Comparison of ENCODE assay signal across 8 cellular contexts in the genomic region with DNA sequence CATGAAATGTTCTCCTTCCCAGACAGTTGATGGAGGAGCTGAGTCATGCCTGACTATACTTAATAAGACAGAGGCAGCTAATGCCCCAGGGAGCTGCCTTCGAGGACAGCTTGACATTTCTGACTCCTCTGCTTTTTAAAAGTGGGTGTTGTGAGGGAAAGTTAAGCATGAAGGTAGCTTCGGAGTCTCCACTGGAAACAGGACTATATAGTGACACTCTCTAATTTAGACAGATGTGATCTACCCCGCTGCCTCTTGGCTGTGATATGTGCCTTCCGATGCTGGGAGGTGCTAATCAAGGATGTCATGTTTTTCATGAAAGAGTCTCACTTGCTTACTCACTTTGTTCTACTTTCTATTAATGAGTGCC.
DNase-seq lines count a peak whose midpoint lies in the region; ATAC-seq, FAIRE-seq and TF ChIP-seq lines count a peak whose summit lies in the region.

No MANE protein-coding gene starts in this region.

- peak; percentile 5 for FAIRE-seq in astrocyte (lab: Jason Lieb, UNC)

- peaks cover 27% of the 10 kb centered on the region for H3K4me1 Mint-ChIP-seq in astrocyte (ENCODE audit: low read depth, unreplicated experiment)

- H3K14ac ChIP-seq in neuronal stem cell (ENCODE audit: low read length) = no peak overlapping the region

- H3K36me3 ChIP-seq in MG63 (peaks cover 4% of the 10 kb centered on the region), astrocyte (ENCODE audit: insufficient read depth, low read length) (no peaks in the 10 kb centered on the region), neuronal stem cell (replicated peaks in 1 of 2; ENCODE audit: control insufficient read depth in 2 of 2, insufficient read depth in 2 of 2, low read length in 2 of 2) (no peaks in the 10 kb centered on the region), WERI-Rb-1 (no peaks in the 10 kb centered on the region)

- no peak overlapping the region for H4K8ac ChIP-seq in neuronal stem cell (ENCODE audit: low read depth, low read length)

- H2AFZ ChIP-seq in astrocyte (ENCODE audit: low read depth, low read length) (no peak overlapping the region), neuronal stem cell (ENCODE audit: low read length) (peak overlapping the region; percentile 8)

- TF ChIP-seq CTCF in astrocyte (IDR thresholded peaks at IDR 0.05; ENCODE audit: insufficient read depth, low read depth, low read length) = no peak
- no peak for TF ChIP-seq CTCF in WERI-Rb-1 (IDR thresholded peaks at IDR 0.05; ENCODE audit: low read depth, low read length)

- H3K4ac ChIP-seq in neuronal stem cell (ENCODE audit: low read length) = no peak overlapping the region

- H4K20me1 ChIP-seq in astrocyte (ENCODE audit: insufficient read depth, low read length) = no peaks in the 10 kb centered on the region

- H3K4me2 ChIP-seq in astrocyte (ENCODE audit: low read length) (peak overlapping the region; percentile 53), neuronal stem cell (ENCODE audit: insufficient read depth, low read length, poor library complexity, severe bottlenecking) (no peak overlapping the region)

- no peak overlapping the region for H3K4me3 Mint-ChIP-seq in astrocyte (ENCODE audit: unreplicated experiment)

- H3K23ac ChIP-seq in neuronal stem cell (ENCODE audit: low read depth, low read length, poor library complexity) = no peak overlapping the region

- H3K27me3 Mint-ChIP-seq in astrocyte (ENCODE audit: low read depth, unreplicated experiment) = no peaks in the 10 kb centered on the region

- no peaks in the 10 kb centered on the region for H3K79me2 ChIP-seq in astrocyte (ENCODE audit: insufficient read depth, low read length)

- H3K27ac ChIP-seq in astrocyte (ENCODE audit: low read depth, low read length) (peak overlapping the region; percentile 79), neuronal stem cell (replicated peaks; ENCODE audit: low read length) (no peak overlapping the region), WERI-Rb-1 (no peak overlapping the region)

- no peak overlapping the region for H2BK12ac ChIP-seq in neuronal stem cell (ENCODE audit: low read length)

- H2AK5ac ChIP-seq in neuronal stem cell (ENCODE audit: low read depth, low read length) = no peak overlapping the region

- peak overlapping the region; percentile 54 for H3K9ac ChIP-seq in astrocyte (ENCODE audit: low read length)
- no peak overlapping the region for H3K9ac ChIP-seq in neuronal stem cell (ENCODE audit: low read depth, low read length, poor library complexity)

- ATAC-seq in GM21717 (IDR thresholded peaks at IDR 0.05; ENCODE audit: unreplicated experiment) (peak; percentile 75), HG03439 (IDR thresholded peaks at IDR 0.05; ENCODE audit: unreplicated experiment) (no peak)

- no peaks in the 10 kb centered on the region for H3K9me3 Mint-ChIP-seq in astrocyte (ENCODE audit: unreplicated experiment)

- peaks cover 12% of the 10 kb centered on the region for H3K4me1 ChIP-seq in astrocyte (ENCODE audit: insufficient read depth, low read length)
- peaks cover 0 to 6% of the 10 kb centered on the region in 2 donors for H3K4me1 ChIP-seq in neuronal stem cell (ENCODE audit: control insufficient read depth in 2 of 2, insufficient read depth in 1 of 2, low read depth in 1 of 2, low read length in 2 of 2)

- no peak overlapping the region for H2BK5ac ChIP-seq in neuronal stem cell (ENCODE audit: low read length)

- H3K36me3 Mint-ChIP-seq in astrocyte (ENCODE audit: low read depth, unreplicated experiment) = no peaks in the 10 kb centered on the region

- no peaks in the 10 kb centered on the region for H3K79me1 ChIP-seq in neuronal stem cell (ENCODE audit: low read depth, low read length)

- no peak overlapping the region for H2BK120ac ChIP-seq in neuronal stem cell (ENCODE audit: low read depth, low read length)

- no peak overlapping the region for H3K18ac ChIP-seq in neuronal stem cell (ENCODE audit: low read length)

- DNase-seq in GM03348 (ENCODE audit: low spot score) = peak; percentile 52
- DNase-seq in MG63 = peak; percentile 64
- peak; percentile 57 for DNase-seq in astrocyte (ENCODE audit: low read depth)
- no peak for DNase-seq in neuronal stem cell (ENCODE audit: low spot score)
- no peak for DNase-seq in retina
- no peak for DNase-seq in WERI-Rb-1

- H2BK15ac ChIP-seq in neuronal stem cell (ENCODE audit: low read length) = no peak overlapping the region

- H3K27me3 ChIP-seq in MG63 (no peaks in the 10 kb centered on the region), astrocyte (ENCODE audit: insufficient read depth, low read length) (no peaks in the 10 kb centered on the region), neuronal stem cell (ENCODE audit: control insufficient read depth in 3 of 3, insufficient read depth in 3 of 3, low read depth in 1 of 3, low read length in 3 of 3) (no peaks in the 10 kb centered on the region), WERI-Rb-1 (ENCODE audit: insufficient read depth, low read depth, severe bottlenecking) (no peaks in the 10 kb centered on the region)

- no peak overlapping the region for H4K91ac ChIP-seq in neuronal stem cell (ENCODE audit: low read depth, low read length, poor library complexity)

- H3K9me3 ChIP-seq in MG63 = no peaks in the 10 kb centered on the region
- H3K9me3 ChIP-seq in astrocyte (ENCODE audit: insufficient read depth, low read depth, low read length) = no peaks in the 10 kb centered on the region
- no peaks in the 10 kb centered on the region for H3K9me3 ChIP-seq in neuronal stem cell (replicated peaks in 1 of 2; ENCODE audit: control insufficient read depth in 2 of 2, insufficient read depth in 1 of 2, low read depth in 1 of 2, low read length in 2 of 2)
- no peaks in the 10 kb centered on the region for H3K9me3 ChIP-seq in WERI-Rb-1 (ENCODE audit: severe bottlenecking)

- peak overlapping the region; percentile 92 for H3K27ac Mint-ChIP-seq in astrocyte (ENCODE audit: unreplicated experiment)

- H3K4me3 ChIP-seq in MG63 = no peak overlapping the region
- no peak overlapping the region for H3K4me3 ChIP-seq in astrocyte (ENCODE audit: insufficient read depth, low read depth, low read length)
- H3K4me3 ChIP-seq in neuronal stem cell (ENCODE audit: low read length in 2 of 2) = no peak overlapping the region
- H3K4me3 ChIP-seq in WERI-Rb-1 (ENCODE audit: low read depth, low read length) = no peak overlapping the region

- WGBS in neuronal stem cell (ENCODE audit: extremely low coverage in 2 of 2, insufficient read length in 2 of 2, insufficient replicate concordance in 1 of 2), 2 donors = no CpG with 5 or more reads among the region's 4 CpGs

Comparison
In these comparisons a context has a peak if more than half of its experiments do, and no peak if none do; other contexts are left out.
1. DNase-seq: peak in GM03348 (single experiment), MG63 (single experiment) and astrocyte (single experiment); none in neuronal stem cell (single experiment), retina (single experiment) and WERI-Rb-1 (single experiment).